ENCODE assay signal across 8 cellular contexts in the genomic region with DNA sequence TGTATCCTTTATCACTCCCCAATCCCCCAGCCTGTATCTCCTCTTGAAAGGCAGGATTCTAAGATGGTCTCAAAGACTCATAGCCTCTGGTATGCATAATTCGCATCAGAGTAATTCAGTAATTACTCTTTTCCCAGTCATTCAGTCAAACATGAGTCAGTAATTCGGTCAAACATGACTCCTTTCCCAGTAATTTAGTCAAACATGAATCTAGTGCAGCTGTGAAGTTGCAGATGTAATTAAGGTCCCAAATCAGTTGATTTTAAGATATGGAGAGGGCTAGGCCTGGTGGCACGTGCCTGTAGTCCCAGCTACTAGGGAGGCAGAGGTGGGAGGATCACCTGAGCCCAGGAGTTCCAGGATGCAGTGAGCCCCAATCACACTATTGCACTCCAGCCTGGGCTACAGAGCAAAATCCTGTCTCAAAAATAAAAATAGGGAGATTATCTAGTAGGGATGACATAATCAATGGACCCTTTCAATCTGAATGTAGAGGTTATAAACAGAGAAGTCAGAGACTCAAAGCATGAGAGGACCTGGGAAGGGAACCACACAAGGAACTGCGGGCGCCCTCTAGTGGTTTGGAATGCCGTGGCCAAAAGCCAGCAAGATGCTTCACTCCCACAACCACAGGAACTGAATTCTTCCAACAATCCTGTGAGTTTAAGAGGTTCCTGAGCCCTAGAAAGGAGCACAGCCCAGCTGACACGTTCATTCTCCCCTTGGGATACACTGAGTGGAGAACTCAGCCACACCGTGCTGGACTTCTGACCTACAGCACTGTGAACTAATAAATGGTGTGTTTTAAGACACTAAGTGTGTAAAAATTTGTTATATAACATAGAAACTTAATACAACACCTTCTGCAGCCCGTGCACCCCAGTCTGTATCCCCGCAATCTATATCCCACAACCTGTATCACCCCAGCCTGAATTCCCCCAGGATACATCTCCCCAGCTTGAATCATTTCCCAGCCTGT.
DNase-seq lines count a peak whose midpoint lies in the region; ATAC-seq lines count a peak whose summit lies in the region.

No MANE protein-coding gene starts in this region.

- no peaks in the 10 kb centered on the region for H3K9me3 Mint-ChIP-seq in central memory CD8-positive, alpha-beta T cell

- no peak overlapping the region for H3K4me3 Mint-ChIP-seq in central memory CD8-positive, alpha-beta T cell

- peaks cover 3% of the 10 kb centered on the region for H3K36me3 Mint-ChIP-seq in central memory CD8-positive, alpha-beta T cell (ENCODE audit: insufficient read depth)

- no peak overlapping the region for H3K27ac Mint-ChIP-seq in central memory CD8-positive, alpha-beta T cell (ENCODE audit: low read depth)

- ATAC-seq in HG02798 (IDR thresholded peaks at IDR 0.05; ENCODE audit: poor library complexity, unreplicated experiment) (peak; percentile 56), GM21526 (IDR thresholded peaks at IDR 0.05; ENCODE audit: low FRiP score, unreplicated experiment) (no peak)
- ATAC-seq in central memory CD8-positive, alpha-beta T cell (replicated peaks; ENCODE audit: extremely low read depth, poor library complexity, severe bottlenecking) = no peak

- H3K27me3 Mint-ChIP-seq in central memory CD8-positive, alpha-beta T cell = peaks cover 26% of the 10 kb centered on the region

- peaks cover 6% of the 10 kb centered on the region for H3K4me1 Mint-ChIP-seq in central memory CD8-positive, alpha-beta T cell

- DNase-seq in DMS53 treated with DMSO at 0.1 percent for 48 hours (lab: John Stamatoyannopoulos, UW; ENCODE audit: unreplicated experiment) (peak; percentile 63), NCI-H446 treated with DMSO at 0.1 percent for 48 hours (lab: John Stamatoyannopoulos, UW) (peak; percentile 60), left kidney (ENCODE audit: low read depth, low spot score) (peak; percentile 89)
- DNase-seq in activated CD4-positive, alpha-beta T cell treated with anti-CD3 and anti-CD28 coated beads for 1 hour = peak; percentile 51
- DNase-seq in central memory CD8-positive, alpha-beta T cell (ENCODE audit: low spot score in 2 of 2) = peak; percentile 37 to 62
- DNase-seq in stimulated activated CD4-positive, alpha-beta T cell treated with anti-CD3 and anti-CD28 coated beads, Interleukin-4, amount 100 ng/mL, for 24 hours = peak; percentile 80
